ENCODE assay signal across 1 cellular context in the genomic region with DNA sequence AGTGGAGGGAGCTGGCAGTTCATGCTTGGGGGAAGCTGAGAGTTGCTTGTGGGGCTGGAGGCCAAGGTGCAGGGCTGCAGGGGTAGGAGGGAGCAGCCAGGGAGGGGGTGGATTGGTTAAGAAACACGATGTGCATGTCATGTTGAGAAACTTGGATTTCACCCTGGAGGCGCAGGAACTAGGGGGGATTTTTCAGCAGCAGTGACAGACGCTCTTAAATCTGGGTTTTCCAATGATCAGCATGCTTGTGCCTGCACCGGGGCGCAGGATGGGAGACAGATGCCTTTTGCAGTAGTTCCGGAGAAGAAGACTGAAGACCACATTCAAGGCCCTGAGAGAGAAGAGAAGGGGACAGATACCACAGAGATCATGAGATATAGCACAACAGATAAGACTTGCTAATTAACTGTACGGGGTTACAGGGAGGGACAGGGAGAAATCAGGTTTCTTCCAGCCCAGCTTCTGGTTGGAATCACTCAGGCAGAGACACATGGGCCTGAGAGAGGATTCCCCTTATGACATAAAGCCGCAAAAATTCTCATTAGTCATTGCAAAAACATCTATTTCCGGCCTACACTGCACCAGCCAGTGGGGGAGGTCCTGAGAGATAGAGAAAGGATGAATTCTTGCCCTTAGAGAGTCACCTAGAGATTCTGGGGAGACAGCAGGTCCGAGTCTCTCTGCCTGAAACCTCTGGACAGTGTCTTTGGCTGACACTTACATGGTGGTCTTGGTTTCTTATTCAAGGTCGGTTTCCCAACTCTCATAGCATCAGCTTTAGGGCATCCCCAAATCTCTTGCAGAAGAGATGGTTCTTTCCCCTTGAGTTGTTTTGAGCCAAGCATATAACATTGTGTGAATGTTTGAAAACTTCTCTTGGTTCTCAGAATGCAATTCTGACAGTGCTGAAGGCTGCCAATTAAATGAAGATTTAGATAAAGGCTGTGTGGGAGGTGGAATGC.
TF ChIP-seq lines count a peak whose summit lies in the region.

No MANE protein-coding gene starts in this region.

TF ChIP-seq in GM12878, 131 proteins besides CTCF, POLR2A, EP300 and RAD21 (continued from another document and continues in another):
- TF ChIP-seq ZSCAN29 (IDR thresholded peaks at IDR 0.05): peak; percentile 20; the same call in 1 of the 2 replicates
- TF ChIP-seq MEF2A (IDR thresholded peaks at IDR 0.05; ENCODE audit: insufficient read depth, low read depth, low read length): peak; percentile 92
- no peak for TF ChIP-seq BMI1 (IDR thresholded peaks at IDR 0.05; ENCODE audit: borderline replicate concordance)
- TF ChIP-seq SMC3 (IDR thresholded peaks at IDR 0.05; ENCODE audit: borderline replicate concordance, low read length): peak; percentile 25
- peak in 1 of 2 experiments; percentile 88; a peak in 2 of 4 replicates for TF ChIP-seq SRF (IDR thresholded peaks at IDR 0.05; ENCODE audit: low read depth in 2 of 2, low read length in 2 of 2)
- TF ChIP-seq SMAD1 (IDR thresholded peaks at IDR 0.05; ENCODE audit: low read depth, partially characterized antibody): no peak
- TF ChIP-seq SP1 (IDR thresholded peaks at IDR 0.05; ENCODE audit: low read depth, low read length): peak; percentile 76
- peak; percentile 53; the same call in 1 of the 2 replicates for TF ChIP-seq YY1 (IDR thresholded peaks at IDR 0.05; ENCODE audit: low read depth, low read length)
- no peak for TF ChIP-seq SUZ12 (IDR thresholded peaks at IDR 0.05; ENCODE audit: unreplicated experiment)
- TF ChIP-seq BHLHE40 (IDR thresholded peaks at IDR 0.05; ENCODE audit: borderline replicate concordance in 1 of 2, low read depth in 2 of 2, low read length in 1 of 2): peak in 1 of 2 experiments; percentile 42; a peak in 1 of 4 replicates
- no peak for TF ChIP-seq NRF1 (conservative IDR thresholded peaks at IDR 0.05; ENCODE audit: low read depth, low read length)
- TF ChIP-seq TBL1XR1 (IDR thresholded peaks at IDR 0.05; ENCODE audit: low read depth, low read length): peak; percentile 94
- TF ChIP-seq, protein P1, sequence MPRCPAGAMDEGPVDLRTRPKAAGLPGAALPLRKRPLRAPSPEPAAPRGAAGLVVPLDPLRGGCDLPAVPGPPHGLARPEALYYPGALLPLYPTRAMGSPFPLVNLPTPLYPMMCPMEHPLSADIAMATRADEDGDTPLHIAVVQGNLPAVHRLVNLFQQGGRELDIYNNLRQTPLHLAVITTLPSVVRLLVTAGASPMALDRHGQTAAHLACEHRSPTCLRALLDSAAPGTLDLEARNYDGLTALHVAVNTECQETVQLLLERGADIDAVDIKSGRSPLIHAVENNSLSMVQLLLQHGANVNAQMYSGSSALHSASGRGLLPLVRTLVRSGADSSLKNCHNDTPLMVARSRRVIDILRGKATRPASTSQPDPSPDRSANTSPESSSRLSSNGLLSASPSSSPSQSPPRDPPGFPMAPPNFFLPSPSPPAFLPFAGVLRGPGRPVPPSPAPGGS (IDR thresholded peaks at IDR 0.05; ENCODE audit: borderline replicate concordance, insufficient read depth, low read depth, low read length, poor library complexity, severe bottlenecking): peak; percentile 85
- TF ChIP-seq, protein P2, sequence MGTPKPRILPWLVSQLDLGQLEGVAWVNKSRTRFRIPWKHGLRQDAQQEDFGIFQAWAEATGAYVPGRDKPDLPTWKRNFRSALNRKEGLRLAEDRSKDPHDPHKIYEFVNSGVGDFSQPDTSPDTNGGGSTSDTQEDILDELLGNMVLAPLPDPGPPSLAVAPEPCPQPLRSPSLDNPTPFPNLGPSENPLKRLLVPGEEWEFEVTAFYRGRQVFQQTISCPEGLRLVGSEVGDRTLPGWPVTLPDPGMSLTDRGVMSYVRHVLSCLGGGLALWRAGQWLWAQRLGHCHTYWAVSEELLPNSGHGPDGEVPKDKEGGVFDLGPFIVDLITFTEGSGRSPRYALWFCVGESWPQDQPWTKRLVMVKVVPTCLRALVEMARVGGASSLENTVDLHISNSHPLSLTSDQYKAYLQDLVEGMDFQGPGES (IDR thresholded peaks at IDR 0.05): no peak
- peak; percentile 92 for TF ChIP-seq ATF7 (IDR thresholded peaks at IDR 0.05; ENCODE audit: low read depth)
- peak; percentile 70; the same call in 1 of the 2 replicates for TF ChIP-seq NBN (IDR thresholded peaks at IDR 0.05)
- TF ChIP-seq, protein P3, sequence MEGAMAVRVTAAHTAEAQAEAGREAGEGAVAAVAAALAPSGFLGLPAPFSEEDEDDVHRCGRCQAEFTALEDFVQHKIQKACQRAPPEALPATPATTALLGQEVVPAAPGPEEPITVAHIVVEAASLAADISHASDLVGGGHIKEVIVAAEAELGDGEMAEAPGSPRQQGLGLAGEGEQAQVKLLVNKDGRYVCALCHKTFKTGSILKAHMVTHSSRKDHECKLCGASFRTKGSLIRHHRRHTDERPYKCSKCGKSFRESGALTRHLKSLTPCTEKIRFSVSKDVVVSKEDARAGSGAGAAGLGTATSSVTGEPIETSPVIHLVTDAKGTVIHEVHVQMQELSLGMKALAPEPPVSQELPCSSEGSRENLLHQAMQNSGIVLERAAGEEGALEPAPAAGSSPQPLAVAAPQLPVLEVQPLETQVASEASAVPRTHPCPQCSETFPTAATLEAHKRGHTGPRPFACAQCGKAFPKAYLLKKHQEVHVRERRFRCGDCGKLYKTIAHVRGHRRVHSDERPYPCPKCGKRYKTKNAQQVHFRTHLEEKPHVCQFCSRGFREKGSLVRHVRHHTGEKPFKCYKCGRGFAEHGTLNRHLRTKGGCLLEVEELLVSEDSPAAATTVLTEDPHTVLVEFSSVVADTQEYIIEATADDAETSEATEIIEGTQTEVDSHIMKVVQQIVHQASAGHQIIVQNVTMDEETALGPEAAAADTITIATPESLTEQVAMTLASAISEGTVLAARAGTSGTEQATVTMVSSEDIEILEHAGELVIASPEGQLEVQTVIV (IDR thresholded peaks at IDR 0.05; ENCODE audit: borderline replicate concordance, partially characterized antibody): no peak
- TF ChIP-seq, protein P4, sequence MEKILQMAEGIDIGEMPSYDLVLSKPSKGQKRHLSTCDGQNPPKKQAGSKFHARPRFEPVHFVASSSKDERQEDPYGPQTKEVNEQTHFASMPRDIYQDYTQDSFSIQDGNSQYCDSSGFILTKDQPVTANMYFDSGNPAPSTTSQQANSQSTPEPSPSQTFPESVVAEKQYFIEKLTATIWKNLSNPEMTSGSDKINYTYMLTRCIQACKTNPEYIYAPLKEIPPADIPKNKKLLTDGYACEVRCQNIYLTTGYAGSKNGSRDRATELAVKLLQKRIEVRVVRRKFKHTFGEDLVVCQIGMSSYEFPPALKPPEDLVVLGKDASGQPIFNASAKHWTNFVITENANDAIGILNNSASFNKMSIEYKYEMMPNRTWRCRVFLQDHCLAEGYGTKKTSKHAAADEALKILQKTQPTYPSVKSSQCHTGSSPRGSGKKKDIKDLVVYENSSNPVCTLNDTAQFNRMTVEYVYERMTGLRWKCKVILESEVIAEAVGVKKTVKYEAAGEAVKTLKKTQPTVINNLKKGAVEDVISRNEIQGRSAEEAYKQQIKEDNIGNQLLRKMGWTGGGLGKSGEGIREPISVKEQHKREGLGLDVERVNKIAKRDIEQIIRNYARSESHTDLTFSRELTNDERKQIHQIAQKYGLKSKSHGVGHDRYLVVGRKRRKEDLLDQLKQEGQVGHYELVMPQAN (conservative IDR thresholded peaks at IDR 0.05): no peak
- TF ChIP-seq, protein P5, sequence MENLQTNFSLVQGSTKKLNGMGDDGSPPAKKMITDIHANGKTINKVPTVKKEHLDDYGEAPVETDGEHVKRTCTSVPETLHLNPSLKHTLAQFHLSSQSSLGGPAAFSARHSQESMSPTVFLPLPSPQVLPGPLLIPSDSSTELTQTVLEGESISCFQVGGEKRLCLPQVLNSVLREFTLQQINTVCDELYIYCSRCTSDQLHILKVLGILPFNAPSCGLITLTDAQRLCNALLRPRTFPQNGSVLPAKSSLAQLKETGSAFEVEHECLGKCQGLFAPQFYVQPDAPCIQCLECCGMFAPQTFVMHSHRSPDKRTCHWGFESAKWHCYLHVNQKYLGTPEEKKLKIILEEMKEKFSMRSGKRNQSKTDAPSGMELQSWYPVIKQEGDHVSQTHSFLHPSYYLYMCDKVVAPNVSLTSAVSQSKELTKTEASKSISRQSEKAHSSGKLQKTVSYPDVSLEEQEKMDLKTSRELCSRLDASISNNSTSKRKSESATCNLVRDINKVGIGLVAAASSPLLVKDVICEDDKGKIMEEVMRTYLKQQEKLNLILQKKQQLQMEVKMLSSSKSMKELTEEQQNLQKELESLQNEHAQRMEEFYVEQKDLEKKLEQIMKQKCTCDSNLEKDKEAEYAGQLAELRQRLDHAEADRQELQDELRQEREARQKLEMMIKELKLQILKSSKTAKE (IDR thresholded peaks at IDR 0.05; ENCODE audit: low read depth, poor library complexity, severe bottlenecking): peak; percentile 95
- peak; percentile 95 for TF ChIP-seq ZNF217 (IDR thresholded peaks at IDR 0.05)
- TF ChIP-seq RELA (IDR thresholded peaks at IDR 0.05; ENCODE audit: borderline replicate concordance, partially characterized antibody): peak; percentile 62
- no peak for TF ChIP-seq FOS (IDR thresholded peaks at IDR 0.05; ENCODE audit: borderline replicate concordance, extremely low read depth, insufficient read length)
- TF ChIP-seq, protein P6, sequence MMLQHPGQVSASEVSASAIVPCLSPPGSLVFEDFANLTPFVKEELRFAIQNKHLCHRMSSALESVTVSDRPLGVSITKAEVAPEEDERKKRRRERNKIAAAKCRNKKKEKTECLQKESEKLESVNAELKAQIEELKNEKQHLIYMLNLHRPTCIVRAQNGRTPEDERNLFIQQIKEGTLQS (IDR thresholded peaks at IDR 0.05; ENCODE audit: borderline replicate concordance, extremely low read depth, low read depth, low read length): no peak
- no peak for TF ChIP-seq ZNF384 (IDR thresholded peaks at IDR 0.05; ENCODE audit: borderline replicate concordance, low read depth, low read length)
- peak; percentile 33; the same call in 1 of the 2 replicates for TF ChIP-seq MXI1 (IDR thresholded peaks at IDR 0.05; ENCODE audit: low read depth, low read length)
- TF ChIP-seq MYB (IDR thresholded peaks at IDR 0.05; ENCODE audit: borderline replicate concordance, low read depth, low read length): no peak
- no peak for TF ChIP-seq HDAC2 (IDR thresholded peaks at IDR 0.05)
- 0 out of 2 replicates have a peak, but pooled peaks have one; percentile 3 for TF ChIP-seq ZNF24 (IDR thresholded peaks at IDR 0.05)
- no peak for TF ChIP-seq STAT1 (conservative IDR thresholded peaks at IDR 0.05)
- TF ChIP-seq NR2C1 (IDR thresholded peaks at IDR 0.05): no peak
- TF ChIP-seq TCF7 (IDR thresholded peaks at IDR 0.05; ENCODE audit: borderline replicate concordance): peak; percentile 60; the same call in 1 of the 2 replicates
- no peak for TF ChIP-seq RB1 (IDR thresholded peaks at IDR 0.05; ENCODE audit: borderline replicate concordance)
- peak; percentile 99 for TF ChIP-seq RUNX3 (IDR thresholded peaks at IDR 0.05; ENCODE audit: low read length)
- TF ChIP-seq CREB1 (IDR thresholded peaks at IDR 0.05; ENCODE audit: low read depth): peak; percentile 74
- no peak for TF ChIP-seq CBX3 (IDR thresholded peaks at IDR 0.05; ENCODE audit: borderline replicate concordance, low read depth)
- TF ChIP-seq JUND (IDR thresholded peaks at IDR 0.05; ENCODE audit: low read depth, low read length): peak; percentile 73; the same call in 1 of the 2 replicates
- TF ChIP-seq MEF2B (IDR thresholded peaks at IDR 0.05; ENCODE audit: partially characterized antibody, poor library complexity, severe bottlenecking): peak; percentile 90
- no peak for TF ChIP-seq ZZZ3 (IDR thresholded peaks at IDR 0.05; ENCODE audit: control insufficient read depth, insufficient read length, low read depth)
- TF ChIP-seq, protein P7, sequence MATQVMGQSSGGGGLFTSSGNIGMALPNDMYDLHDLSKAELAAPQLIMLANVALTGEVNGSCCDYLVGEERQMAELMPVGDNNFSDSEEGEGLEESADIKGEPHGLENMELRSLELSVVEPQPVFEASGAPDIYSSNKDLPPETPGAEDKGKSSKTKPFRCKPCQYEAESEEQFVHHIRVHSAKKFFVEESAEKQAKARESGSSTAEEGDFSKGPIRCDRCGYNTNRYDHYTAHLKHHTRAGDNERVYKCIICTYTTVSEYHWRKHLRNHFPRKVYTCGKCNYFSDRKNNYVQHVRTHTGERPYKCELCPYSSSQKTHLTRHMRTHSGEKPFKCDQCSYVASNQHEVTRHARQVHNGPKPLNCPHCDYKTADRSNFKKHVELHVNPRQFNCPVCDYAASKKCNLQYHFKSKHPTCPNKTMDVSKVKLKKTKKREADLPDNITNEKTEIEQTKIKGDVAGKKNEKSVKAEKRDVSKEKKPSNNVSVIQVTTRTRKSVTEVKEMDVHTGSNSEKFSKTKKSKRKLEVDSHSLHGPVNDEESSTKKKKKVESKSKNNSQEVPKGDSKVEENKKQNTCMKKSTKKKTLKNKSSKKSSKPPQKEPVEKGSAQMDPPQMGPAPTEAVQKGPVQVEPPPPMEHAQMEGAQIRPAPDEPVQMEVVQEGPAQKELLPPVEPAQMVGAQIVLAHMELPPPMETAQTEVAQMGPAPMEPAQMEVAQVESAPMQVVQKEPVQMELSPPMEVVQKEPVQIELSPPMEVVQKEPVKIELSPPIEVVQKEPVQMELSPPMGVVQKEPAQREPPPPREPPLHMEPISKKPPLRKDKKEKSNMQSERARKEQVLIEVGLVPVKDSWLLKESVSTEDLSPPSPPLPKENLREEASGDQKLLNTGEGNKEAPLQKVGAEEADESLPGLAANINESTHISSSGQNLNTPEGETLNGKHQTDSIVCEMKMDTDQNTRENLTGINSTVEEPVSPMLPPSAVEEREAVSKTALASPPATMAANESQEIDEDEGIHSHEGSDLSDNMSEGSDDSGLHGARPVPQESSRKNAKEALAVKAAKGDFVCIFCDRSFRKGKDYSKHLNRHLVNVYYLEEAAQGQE (IDR thresholded peaks at IDR 0.05; ENCODE audit: low read depth, low read length): no peak; the same call in 1 of the 2 replicates
- peak; percentile 93 for TF ChIP-seq IKZF1 (conservative IDR thresholded peaks at IDR 0.05)
- TF ChIP-seq, protein P8, sequence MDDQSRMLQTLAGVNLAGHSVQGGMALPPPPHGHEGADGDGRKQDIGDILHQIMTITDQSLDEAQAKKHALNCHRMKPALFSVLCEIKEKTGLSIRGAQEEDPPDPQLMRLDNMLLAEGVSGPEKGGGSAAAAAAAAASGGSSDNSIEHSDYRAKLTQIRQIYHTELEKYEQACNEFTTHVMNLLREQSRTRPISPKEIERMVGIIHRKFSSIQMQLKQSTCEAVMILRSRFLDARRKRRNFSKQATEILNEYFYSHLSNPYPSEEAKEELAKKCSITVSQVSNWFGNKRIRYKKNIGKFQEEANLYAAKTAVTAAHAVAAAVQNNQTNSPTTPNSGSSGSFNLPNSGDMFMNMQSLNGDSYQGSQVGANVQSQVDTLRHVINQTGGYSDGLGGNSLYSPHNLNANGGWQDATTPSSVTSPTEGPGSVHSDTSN (IDR thresholded peaks at IDR 0.05; ENCODE audit: insufficient replicate concordance, low read depth, low read length): peak; percentile 3
- TF ChIP-seq CBX5 (IDR thresholded peaks at IDR 0.05; ENCODE audit: low read depth): peak; percentile 51; the same call in 1 of the 2 replicates
- peak; percentile 95 for TF ChIP-seq PAX5 (IDR thresholded peaks at IDR 0.05; ENCODE audit: borderline replicate concordance, low read depth, low read length)
- no peak for TF ChIP-seq ZNF274 (IDR thresholded peaks at IDR 0.05; ENCODE audit: insufficient read depth, insufficient read length)
- TF ChIP-seq PML (IDR thresholded peaks at IDR 0.05; ENCODE audit: low read length): peak; percentile 80
